ENCODE assay signal across 15 cellular contexts in genomic region chr2:45774688-45775244, GRCh38.
DNase-seq lines count a peak whose midpoint lies in the region; ATAC-seq lines count a peak whose summit lies in the region.
"Had no signal": no experiment of that assay in that cellular context is flagged by ENCODE, and none has a peak within 500 bp of the region (broad histone marks: within the 10 kb centered on the region; RNA-seq: fewer than 3 reads in every experiment).

No MANE protein-coding gene starts in this region.

- intact Hi-C loops in right cardiac atrium (cut with DNase I): loop anchor here (5.0 to 10.0 kb wide), 4 partner anchors 122 to 163 kb away; partner anchors contain the start of gene PRKCE (in 2 of the 4)
- intact Hi-C loops in Right ventricle myocardium inferior (cut with DNase I): no loop called here

- no peak overlapping the region for H3K4me3 ChIP-seq in right cardiac atrium (ENCODE audit: low read length)

- H3K9me3 ChIP-seq in right cardiac atrium (ENCODE audit: control insufficient read depth, low read length) (no peaks in the 10 kb centered on the region), T-helper 17 cell (ENCODE audit: control insufficient read depth, low read length, poor library complexity, severe bottlenecking) (no peaks in the 10 kb centered on the region)

- H3K27ac ChIP-seq in right cardiac atrium (ENCODE audit: low read length): peak overlapping the region; percentile 49

- 53% methylated on average over 10 of the region's 10 CpGs for WGBS in right cardiac atrium

- peak overlapping the region; percentile 53 for H3K27ac Mint-ChIP-seq in T-helper 17 cell
- peak overlapping the region; percentile 54 to 92 (median 74) for H3K27ac Mint-ChIP-seq in naive B cell
- H3K27ac Mint-ChIP-seq: H9 had no signal

- H3K4me3 Mint-ChIP-seq in T-helper 17 cell: no peak overlapping the region
- peak overlapping the region in 5 of 8 donors; percentile 4 to 53 (median 40) for H3K4me3 Mint-ChIP-seq in naive B cell
- H3K4me3 Mint-ChIP-seq: CD4-positive, alpha-beta memory T cell; H9 had no signal

- H3K4me1 ChIP-seq in right cardiac atrium (ENCODE audit: control insufficient read depth, insufficient read depth, low read length): peaks cover 20% of the 10 kb centered on the region

- DNase-seq in right cardiac atrium (peak in 1 of 3 donors; percentile 52), Right ventricle myocardium inferior (ENCODE audit: missing footprints) (no peak), T-helper 17 cell (no peak), naive B cell (no peak), HK-2 (ENCODE audit: unreplicated experiment) (no peak), germinal center (ENCODE audit: low spot score) (no peak)
- no peak for DNase-seq in stimulated activated CD4-positive, alpha-beta T cell treated with anti-CD3 and anti-CD28 coated beads, Interleukin-4, amount 100 ng/mL, for 24 hours
- DNase-seq: CD4-positive, alpha-beta memory T cell; GF-D8; H9; NCI-H2081 treated with DMSO at 0.1 percent for 48 hours; NCI-H345; NCI-H69; NK-92 treated with Interleukin-12 subunit alpha and Interleukin-12 subunit beta, amount 100 ng/mL, for 24 hours; OCI-M1 had no signal

- H3K27me3 Mint-ChIP-seq in T-helper 17 cell (no peaks in the 10 kb centered on the region), naive B cell (no peaks in the 10 kb centered on the region)
- H3K27me3 Mint-ChIP-seq: CD4-positive, alpha-beta memory T cell had no signal

- H3K4me1 Mint-ChIP-seq in T-helper 17 cell: peaks cover 13% of the 10 kb centered on the region
- H3K4me1 Mint-ChIP-seq in naive B cell: peaks cover 81 to 97% (median 93%) of the 10 kb centered on the region in 3 donors

- H3K9me3 Mint-ChIP-seq in naive B cell: no peaks in the 10 kb centered on the region
- H3K9me3 Mint-ChIP-seq: H9 had no signal

- H3K27me3 ChIP-seq in right cardiac atrium (ENCODE audit: control insufficient read depth, insufficient read depth): no peaks in the 10 kb centered on the region

- peak in 1 of 2 donors; percentile 43 for ATAC-seq in right cardiac atrium
- no peak for ATAC-seq in Right ventricle myocardium inferior
- ATAC-seq in T-helper 17 cell: no peak
- ATAC-seq in naive B cell (ENCODE audit: low read depth in 2 of 2): peak; percentile 25 to 35

- H3K36me3 Mint-ChIP-seq in T-helper 17 cell (ENCODE audit: low read depth) (no peaks in the 10 kb centered on the region), naive B cell (no peaks in the 10 kb centered on the region)
- H3K36me3 Mint-ChIP-seq: CD4-positive, alpha-beta memory T cell had no signal

Comparison
In these comparisons a context has a peak if more than half of its experiments do, and no peak if none do; other contexts are left out.
1. ATAC-seq: peak in naive B cell (2 of 2); none in Right ventricle myocardium inferior (single experiment) and T-helper 17 cell (single experiment).